In genomic region chr4:95107635-95108034, GRCh38 we compare ENCODE assay signal across 1 cellular context.
TF ChIP-seq lines count a peak whose summit lies in the region.

No MANE protein-coding gene starts in this region.

TF ChIP-seq in HepG2, 621 proteins besides CTCF, POLR2A, EP300 and RAD21 (continued from another document):
- TF ChIP-seq, protein P1, sequence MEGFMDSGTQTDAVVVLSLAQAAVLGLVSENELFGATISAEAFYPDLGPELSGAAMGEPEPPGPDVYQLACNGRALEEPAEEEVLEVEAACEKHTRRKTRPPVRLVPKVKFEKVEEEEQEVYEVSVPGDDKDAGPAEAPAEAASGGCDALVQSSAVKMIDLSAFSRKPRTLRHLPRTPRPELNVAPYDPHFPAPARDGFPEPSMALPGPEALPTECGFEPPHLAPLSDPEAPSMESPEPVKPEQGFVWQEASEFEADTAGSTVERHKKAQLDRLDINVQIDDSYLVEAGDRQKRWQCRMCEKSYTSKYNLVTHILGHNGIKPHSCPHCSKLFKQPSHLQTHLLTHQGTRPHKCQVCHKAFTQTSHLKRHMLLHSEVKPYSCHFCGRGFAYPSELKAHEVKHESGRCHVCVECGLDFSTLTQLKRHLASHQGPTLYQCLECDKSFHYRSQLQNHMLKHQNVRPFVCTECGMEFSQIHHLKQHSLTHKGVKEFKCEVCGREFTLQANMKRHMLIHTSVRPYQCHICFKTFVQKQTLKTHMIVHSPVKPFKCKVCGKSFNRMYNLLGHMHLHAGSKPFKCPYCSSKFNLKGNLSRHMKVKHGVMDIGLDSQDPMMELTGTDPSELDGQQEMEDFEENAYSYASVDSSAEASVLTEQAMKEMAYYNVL (CRISPR knock-in tag; IDR thresholded peaks at IDR 0.05; ENCODE audit: borderline replicate concordance), result no peak
- TF ChIP-seq JUNB (CRISPR knock-in tag; IDR thresholded peaks at IDR 0.05; ENCODE audit: borderline replicate concordance) (no peak), HIVEP1 (CRISPR knock-in tag; IDR thresholded peaks at IDR 0.05) (no peak), ZNF292 (CRISPR knock-in tag; IDR thresholded peaks at IDR 0.05; ENCODE audit: borderline replicate concordance, low read depth) (no peak), SKI (IDR thresholded peaks at IDR 0.05; ENCODE audit: partially characterized antibody) (no peak), ZNF878 (CRISPR knock-in tag; IDR thresholded peaks at IDR 0.05) (no peak), ZEB1 (IDR thresholded peaks at IDR 0.05; ENCODE audit: insufficient replicate concordance, low read depth) (no peak), SIX1 (CRISPR knock-in tag; IDR thresholded peaks at IDR 0.05; ENCODE audit: borderline replicate concordance) (no peak), E2F1 (CRISPR knock-in tag; IDR thresholded peaks at IDR 0.05) (no peak), ZNF501 (CRISPR knock-in tag; IDR thresholded peaks at IDR 0.05) (no peak), ZNF883 (CRISPR knock-in tag; IDR thresholded peaks at IDR 0.05; ENCODE audit: not compliant biosample characterization) (no peak)
- TF ChIP-seq, protein P2, sequence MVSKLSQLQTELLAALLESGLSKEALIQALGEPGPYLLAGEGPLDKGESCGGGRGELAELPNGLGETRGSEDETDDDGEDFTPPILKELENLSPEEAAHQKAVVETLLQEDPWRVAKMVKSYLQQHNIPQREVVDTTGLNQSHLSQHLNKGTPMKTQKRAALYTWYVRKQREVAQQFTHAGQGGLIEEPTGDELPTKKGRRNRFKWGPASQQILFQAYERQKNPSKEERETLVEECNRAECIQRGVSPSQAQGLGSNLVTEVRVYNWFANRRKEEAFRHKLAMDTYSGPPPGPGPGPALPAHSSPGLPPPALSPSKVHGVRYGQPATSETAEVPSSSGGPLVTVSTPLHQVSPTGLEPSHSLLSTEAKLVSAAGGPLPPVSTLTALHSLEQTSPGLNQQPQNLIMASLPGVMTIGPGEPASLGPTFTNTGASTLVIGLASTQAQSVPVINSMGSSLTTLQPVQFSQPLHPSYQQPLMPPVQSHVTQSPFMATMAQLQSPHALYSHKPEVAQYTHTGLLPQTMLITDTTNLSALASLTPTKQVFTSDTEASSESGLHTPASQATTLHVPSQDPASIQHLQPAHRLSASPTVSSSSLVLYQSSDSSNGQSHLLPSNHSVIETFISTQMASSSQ (IDR thresholded peaks at IDR 0.05; ENCODE audit: low read depth), result no peak
- TF ChIP-seq, protein P2 (CRISPR knock-in tag; IDR thresholded peaks at IDR 0.05; ENCODE audit: borderline replicate concordance), result no peak
- TF ChIP-seq, protein P3, sequence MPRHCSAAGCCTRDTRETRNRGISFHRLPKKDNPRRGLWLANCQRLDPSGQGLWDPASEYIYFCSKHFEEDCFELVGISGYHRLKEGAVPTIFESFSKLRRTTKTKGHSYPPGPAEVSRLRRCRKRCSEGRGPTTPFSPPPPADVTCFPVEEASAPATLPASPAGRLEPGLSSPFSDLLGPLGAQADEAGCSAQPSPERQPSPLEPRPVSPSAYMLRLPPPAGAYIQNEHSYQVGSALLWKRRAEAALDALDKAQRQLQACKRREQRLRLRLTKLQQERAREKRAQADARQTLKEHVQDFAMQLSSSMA (CRISPR knock-in tag; IDR thresholded peaks at IDR 0.05), result no peak
